ENCODE assay signal across 8 cellular contexts in genomic region chr6:30411515-30412207, GRCh38.
DNase-seq lines count a peak whose midpoint lies in the region; TF ChIP-seq lines count a peak whose summit lies in the region.

No MANE protein-coding gene starts in this region.

- no peak overlapping the region for H3K23ac ChIP-seq in neuronal stem cell (ENCODE audit: low read depth, low read length, poor library complexity)

- peaks cover 0 to 1% of the 10 kb centered on the region in 2 donors for H3K4me1 ChIP-seq in neuronal stem cell (ENCODE audit: control insufficient read depth in 2 of 2, insufficient read depth in 1 of 2, low read depth in 1 of 2, low read length in 2 of 2)
- no peaks in the 10 kb centered on the region for H3K4me1 ChIP-seq in suprapubic skin

- DNase-seq in SIG-M5 treated with dmso at 0.1 percent for 504 hours (lab: John Stamatoyannopoulos, UW; ENCODE audit: unreplicated experiment) (peak; percentile 33), SIG-M5 (lab: John Stamatoyannopoulos, UW) (no peak), NCI-H82 treated with DMSO at 0.1 percent for 48 hours (lab: John Stamatoyannopoulos, UW; ENCODE audit: unreplicated experiment) (peak; percentile 65), epithelial cell of proximal tubule (ENCODE audit: low read depth) (no peak), neuronal stem cell (ENCODE audit: low spot score) (no peak), suprapubic skin (ENCODE audit: low spot score in 2 of 2) (no peak), middle frontal gyrus (ENCODE audit: extremely low spot score, low spot score) (no peak)
- DNase-seq in activated CD8-positive, alpha-beta memory T cell treated with anti-CD3 and anti-CD28 coated beads for 4 hours (ENCODE audit: low read depth in 2 of 2) = peak; percentile 25 to 31

- H4K8ac ChIP-seq in neuronal stem cell (ENCODE audit: low read depth, low read length) = no peak overlapping the region

- no peak overlapping the region for H2BK12ac ChIP-seq in neuronal stem cell (ENCODE audit: low read length)

- no peak overlapping the region for H3K14ac ChIP-seq in neuronal stem cell (ENCODE audit: low read length)

- no peaks in the 10 kb centered on the region for H3K79me1 ChIP-seq in neuronal stem cell (ENCODE audit: low read depth, low read length)

- no peak overlapping the region for H2BK5ac ChIP-seq in neuronal stem cell (ENCODE audit: low read length)

- TF ChIP-seq POLR2A in suprapubic skin (IDR thresholded peaks at IDR 0.05) = no peak

- H3K36me3 ChIP-seq in neuronal stem cell (replicated peaks in 1 of 2; ENCODE audit: control insufficient read depth in 2 of 2, insufficient read depth in 2 of 2, low read length in 2 of 2) (no peaks in the 10 kb centered on the region), suprapubic skin (no peaks in the 10 kb centered on the region)

- H3K9ac ChIP-seq in neuronal stem cell (ENCODE audit: low read depth, low read length, poor library complexity) = peak overlapping the region; percentile 44

- no peak overlapping the region for H4K91ac ChIP-seq in neuronal stem cell (ENCODE audit: low read depth, low read length, poor library complexity)

- H2BK15ac ChIP-seq in neuronal stem cell (ENCODE audit: low read length) = no peak overlapping the region

- H3K27ac ChIP-seq in neuronal stem cell (replicated peaks; ENCODE audit: low read length) = no peak overlapping the region
- no peak overlapping the region for H3K27ac ChIP-seq in suprapubic skin

- H3K4ac ChIP-seq in neuronal stem cell (ENCODE audit: low read length) = no peak overlapping the region

- H3K18ac ChIP-seq in neuronal stem cell (ENCODE audit: low read length) = no peak overlapping the region

- no peak overlapping the region for H3K4me3 ChIP-seq in epithelial cell of proximal tubule (ENCODE audit: low read depth, low read length)
- peak overlapping the region in 1 of 2 donors; percentile 30 for H3K4me3 ChIP-seq in neuronal stem cell (ENCODE audit: low read length in 2 of 2)
- no peak overlapping the region for H3K4me3 ChIP-seq in suprapubic skin

- TF ChIP-seq EP300 in suprapubic skin (IDR thresholded peaks at IDR 0.05) = no peak

- WGBS in neuronal stem cell (ENCODE audit: extremely low coverage in 2 of 2, insufficient read length in 2 of 2, insufficient replicate concordance in 1 of 2), 2 donors = no CpG with 5 or more reads among the region's 17 CpGs
- 36% methylated on average over 16 of the region's 17 CpGs for WGBS in suprapubic skin

- H3K27me3 ChIP-seq in neuronal stem cell (ENCODE audit: control insufficient read depth in 3 of 3, insufficient read depth in 3 of 3, low read depth in 1 of 3, low read length in 3 of 3) = peaks cover 0 to 35% (median 0%) of the 10 kb centered on the region in 3 experiments
- peaks cover 39% of the 10 kb centered on the region for H3K27me3 ChIP-seq in suprapubic skin

- peak overlapping the region; percentile 81 for H2AFZ ChIP-seq in neuronal stem cell (ENCODE audit: low read length)

- peaks cover 2 to 6% of the 10 kb centered on the region in 2 donors for H3K9me3 ChIP-seq in neuronal stem cell (replicated peaks in 1 of 2; ENCODE audit: control insufficient read depth in 2 of 2, insufficient read depth in 1 of 2, low read depth in 1 of 2, low read length in 2 of 2)
- no peaks in the 10 kb centered on the region for H3K9me3 ChIP-seq in suprapubic skin

- H2AK5ac ChIP-seq in neuronal stem cell (ENCODE audit: low read depth, low read length) = no peak overlapping the region

- H2BK120ac ChIP-seq in neuronal stem cell (ENCODE audit: low read depth, low read length) = no peak overlapping the region

- no peak overlapping the region for H3K4me2 ChIP-seq in neuronal stem cell (ENCODE audit: insufficient read depth, low read length, poor library complexity, severe bottlenecking)

- TF ChIP-seq CTCF in epithelial cell of proximal tubule (conservative IDR thresholded peaks at IDR 0.05; ENCODE audit: low read depth, low read length) (peak; percentile 77), suprapubic skin (IDR thresholded peaks at IDR 0.05) (peak; percentile 40 to 86)

Comparison
In these comparisons a context has a peak if more than half of its experiments do, and no peak if none do; other contexts are left out.
1. DNase-seq: peak in SIG-M5 treated with dmso at 0.1 percent for 504 hours (single experiment), NCI-H82 treated with DMSO at 0.1 percent for 48 hours (single experiment) and activated CD8-positive, alpha-beta memory T cell treated with anti-CD3 and anti-CD28 coated beads for 4 hours (2 of 2); none in SIG-M5 (single experiment), epithelial cell of proximal tubule (single experiment), neuronal stem cell (single experiment), suprapubic skin (0 of 2) and middle frontal gyrus (single experiment).